17 cellular contexts compared by ENCODE assay signal in the genomic region with DNA sequence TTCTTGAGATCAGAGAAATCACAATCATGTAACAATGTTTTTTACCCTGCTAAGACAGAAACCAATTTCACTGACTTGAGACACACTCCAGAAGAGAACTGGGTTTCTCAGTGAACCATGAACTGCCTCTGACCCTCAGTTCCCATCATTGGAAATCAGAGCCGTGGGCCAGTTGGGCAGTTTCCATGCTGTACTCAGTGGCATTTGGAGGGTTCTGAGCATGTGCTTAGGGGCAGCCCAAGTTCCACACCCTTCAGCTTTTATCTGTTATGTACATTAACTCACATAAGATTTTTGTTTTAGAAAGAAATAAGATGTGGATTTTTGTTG.
DNase-seq lines count a peak whose midpoint lies in the region; TF ChIP-seq lines count a peak whose summit lies in the region.
"Had no signal": no experiment of that assay in that cellular context is flagged by ENCODE, and none has a peak within 500 bp of the region (broad histone marks: within the 10 kb centered on the region; RNA-seq: fewer than 3 reads in every experiment).

No MANE protein-coding gene starts in this region.

- H4K20me1 ChIP-seq in Loucy (ENCODE audit: insufficient read depth, low read length, poor library complexity, severe bottlenecking) = no peaks in the 10 kb centered on the region

- no peaks in the 10 kb centered on the region for H3K4me1 ChIP-seq in Loucy (ENCODE audit: insufficient read depth, low read length, poor library complexity, severe bottlenecking)
- H3K4me1 ChIP-seq in thyroid gland = peaks cover 6 to 12% of the 10 kb centered on the region in 2 donors

- no peaks in the 10 kb centered on the region for H3K9me3 ChIP-seq in Loucy (ENCODE audit: insufficient read depth, low read depth, low read length)
- no peaks in the 10 kb centered on the region for H3K9me3 ChIP-seq in thyroid gland

- 0 out of 2 replicates have a peak overlapping the region, but pooled peaks have one; percentile 34 for H2AFZ ChIP-seq in Loucy (ENCODE audit: low read length)

- H3K27me3 ChIP-seq in Loucy (ENCODE audit: insufficient read depth, low read length, poor library complexity, severe bottlenecking) (no peaks in the 10 kb centered on the region), thyroid gland (no peaks in the 10 kb centered on the region)

- H3K4me3 ChIP-seq in Loucy (ENCODE audit: low read length, poor library complexity, severe bottlenecking) = no peak overlapping the region
- no peak overlapping the region for H3K4me3 ChIP-seq in thyroid gland (replicated peaks in 1 of 3)

- intact Hi-C loops in thyroid gland (cut with DNase I) = no loop called here

- no peaks in the 10 kb centered on the region for H3F3A ChIP-seq in Loucy (ENCODE audit: low read depth)

- peak overlapping the region in 2 of 3 donors; percentile 63 to 76 for H3K27ac ChIP-seq in thyroid gland

- H3K79me2 ChIP-seq in Loucy (ENCODE audit: insufficient read depth, low read length) = no peaks in the 10 kb centered on the region

- H3K36me3 ChIP-seq in Loucy (ENCODE audit: insufficient read depth, low read length) (no peaks in the 10 kb centered on the region), thyroid gland (no peaks in the 10 kb centered on the region)

- 10 to 20% methylated on average over 1 of the region's 1 CpG for WGBS in thyroid gland, 2 donors

- no peaks in the 10 kb centered on the region for H3K9me2 ChIP-seq in Loucy (replicated peaks; ENCODE audit: low read depth, low read length)

- TF ChIP-seq POLR2A in thyroid gland (IDR thresholded peaks at IDR 0.05) = no peak

- TF ChIP-seq CTCF in Loucy (conservative IDR thresholded peaks at IDR 0.05; ENCODE audit: low read length) (no peak), thyroid gland (IDR thresholded peaks at IDR 0.05) (no peak)

- DNase-seq in astrocyte of the hippocampus (ENCODE audit: low read depth, low spot score) (peak; percentile 7), left kidney (ENCODE audit: low read depth, low spot score) (peak; percentile 78), thyroid gland (peak; percentile 56 to 62), NCI-H1092 treated with DMSO at 0.1 percent for 48 hours (lab: John Stamatoyannopoulos, UW) (no peak), NCI-H510A (lab: John Stamatoyannopoulos, UW) (no peak)
- no peak for DNase-seq in stimulated activated CD4-positive, alpha-beta T cell treated with anti-CD3 and anti-CD28 coated beads, Interleukin-12 subunit alpha, Interleukin-12 subunit beta, amount 100 ng/mL, for 4 hours
- DNase-seq: ACHN, AML-193, COR-L47, DMS153, EL, HFFc6, KBM-7, NCI-H1048, NCI-H524, SIG-M5 had no signal

- H3K9ac ChIP-seq in Loucy (ENCODE audit: low read depth, low read length, poor library complexity, severe bottlenecking) = no peak overlapping the region

- H3K4me2 ChIP-seq in Loucy (ENCODE audit: low read depth, low read length, poor library complexity, severe bottlenecking) = no peak overlapping the region

Comparison
In these comparisons a context has a peak if more than half of its experiments do, and no peak if none do; other contexts are left out.
1. DNase-seq: peak in astrocyte of the hippocampus (single experiment), left kidney (single experiment) and thyroid gland (2 of 2); none in NCI-H1092 treated with DMSO at 0.1 percent for 48 hours (single experiment), NCI-H510A (single experiment) and stimulated activated CD4-positive, alpha-beta T cell treated with anti-CD3 and anti-CD28 coated beads, Interleukin-12 subunit alpha, Interleukin-12 subunit beta, amount 100 ng/mL, for 4 hours (single experiment).